13 cellular contexts compared by ENCODE assay signal in genomic region chr1:225815526-225816178, GRCh38. TPM values are rescaled to one million over a fixed set of nuclear protein-coding genes. Genes with fewer than 3 reads are reported as not detected.
DNase-seq lines count a peak whose midpoint lies in the region; ATAC-seq and TF ChIP-seq lines count a peak whose summit lies in the region.
"Had no signal": no experiment of that assay in that cellular context is flagged by ENCODE, and none has a peak within 500 bp of the region (broad histone marks: within the 10 kb centered on the region; RNA-seq: fewer than 3 reads in every experiment).

No MANE protein-coding gene starts in this region.

- peak overlapping the region; percentile 95 for H3K27ac ChIP-seq in left ventricle myocardium inferior (replicated peaks)
- H3K27ac ChIP-seq in ascending aorta: peak overlapping the region; percentile 89 to 90
- H3K27ac ChIP-seq in upper lobe of right lung: peak overlapping the region; percentile 89
- H3K27ac ChIP-seq: neutrophil had no signal

- H3K36me3 Mint-ChIP-seq in mesothelial cell of epicardium: no peaks in the 10 kb centered on the region

- no peaks in the 10 kb centered on the region for H3K27me3 Mint-ChIP-seq in mesothelial cell of epicardium (ENCODE audit: low read depth)

- TF ChIP-seq CTCF in left ventricle myocardium inferior (IDR thresholded peaks at IDR 0.05; ENCODE audit: borderline replicate concordance) (no peak), ascending aorta (IDR thresholded peaks at IDR 0.05) (no peak), mesothelial cell of epicardium (IDR thresholded peaks at IDR 0.05; ENCODE audit: unreplicated experiment) (no peak), upper lobe of right lung (IDR thresholded peaks at IDR 0.05) (no peak)

- H3K4me3 Mint-ChIP-seq in mesothelial cell of epicardium: no peak overlapping the region

- no peaks in the 10 kb centered on the region for H3K27me3 ChIP-seq in left ventricle myocardium inferior (ENCODE audit: low read depth)
- H3K27me3 ChIP-seq in ascending aorta: no peaks in the 10 kb centered on the region
- no peaks in the 10 kb centered on the region for H3K27me3 ChIP-seq in upper lobe of right lung
- H3K27me3 ChIP-seq in MG63: no peaks in the 10 kb centered on the region
- H3K27me3 ChIP-seq: neutrophil had no signal

- H3K9me3 Mint-ChIP-seq in mesothelial cell of epicardium: no peaks in the 10 kb centered on the region

- DNase-seq in left ventricle myocardium inferior (no peak), Right ventricle myocardium inferior (ENCODE audit: missing footprints) (no peak), ascending aorta (ENCODE audit: low spot score in 2 of 2) (no peak), mesothelial cell of epicardium (ENCODE audit: low spot score in 2 of 2, unreplicated experiment in 2 of 2) (no peak), upper lobe of right lung (no peak), NAMALWA (ENCODE audit: low spot score) (no peak), islet precursor cell (no peak), MG63 (no peak)
- DNase-seq: Calu3, kidney glomerular epithelial cell, NCI-H774, SHP77 had no signal

- ATAC-seq in Right ventricle myocardium inferior: no peak
- no peak for ATAC-seq in upper lobe of right lung

- H3K4me1 Mint-ChIP-seq in mesothelial cell of epicardium: peaks cover 50% of the 10 kb centered on the region

- H3K4me3 ChIP-seq in left ventricle myocardium inferior (no peak overlapping the region), ascending aorta (no peak overlapping the region), upper lobe of right lung (no peak overlapping the region), MG63 (no peak overlapping the region)

- H3K4me1 ChIP-seq in left ventricle myocardium inferior: peaks cover 97% of the 10 kb centered on the region
- peaks cover 41 to 72% of the 10 kb centered on the region in 2 donors for H3K4me1 ChIP-seq in ascending aorta
- peaks cover 86% of the 10 kb centered on the region for H3K4me1 ChIP-seq in upper lobe of right lung

- intact Hi-C loops in left ventricle myocardium inferior (cut with micrococcal nuclease): no loop called here
- intact Hi-C loops in Right ventricle myocardium inferior (cut with DNase I): no loop called here
- intact Hi-C loops in ascending aorta (cut with DNase I): loop anchor here (2.0 to 5.0 kb wide), 3 partner anchors 19 to 118 kb away; partner anchors contain the start of gene TMEM63A
- intact Hi-C loops in upper lobe of right lung (cut with DNase I): no loop called here

- H3K27ac Mint-ChIP-seq in mesothelial cell of epicardium: peak overlapping the region; percentile 19

- H3K36me3 ChIP-seq in left ventricle myocardium inferior: no peaks in the 10 kb centered on the region
- H3K36me3 ChIP-seq in ascending aorta: no peaks in the 10 kb centered on the region
- H3K36me3 ChIP-seq in upper lobe of right lung: no peaks in the 10 kb centered on the region
- H3K36me3 ChIP-seq in MG63: peaks cover 20% of the 10 kb centered on the region; the same call in 1 of the 2 replicates
- H3K36me3 ChIP-seq: neutrophil had no signal

- H3K9me3 ChIP-seq in left ventricle myocardium inferior (replicated peaks) (no peaks in the 10 kb centered on the region), ascending aorta (no peaks in the 10 kb centered on the region), upper lobe of right lung (no peaks in the 10 kb centered on the region), MG63 (no peaks in the 10 kb centered on the region)
- H3K9me3 ChIP-seq: neutrophil had no signal

RNA-seq across cellular contexts. Expression of gene EPHX1, which starts 5.7 kb away (rescaled TPM):
- 49.7 TPM for total RNA-seq in left ventricle myocardium inferior
- 76.0 TPM for total RNA-seq in Right ventricle myocardium inferior
- total RNA-seq in ascending aorta: 127 TPM
- total RNA-seq in mesothelial cell of epicardium: 34.7 to 37.2 TPM (median 35.9 TPM) in 3 replicates
- 245 TPM for total RNA-seq in upper lobe of right lung
- 80.7 and 111 TPM in 2 replicates for total RNA-seq in MG63 (2014; rRNA removed; shearing (Covaris generic); ENCODE audit: low replicate concordance)

RNA-seq across cellular contexts. Expression of gene SRP9, which starts 38.0 kb away (rescaled TPM):
- total RNA-seq in left ventricle myocardium inferior (205 TPM), Right ventricle myocardium inferior (192 TPM), ascending aorta (49.4 TPM), mesothelial cell of epicardium (241 to 259 TPM (median 251 TPM) in 3 replicates), upper lobe of right lung (157 TPM)
- total RNA-seq in MG63 (2014; rRNA removed; shearing (Covaris generic); ENCODE audit: low replicate concordance): 509 and 971 TPM in 2 replicates
